ENCODE assay signal across 9 cellular contexts in the genomic region with DNA sequence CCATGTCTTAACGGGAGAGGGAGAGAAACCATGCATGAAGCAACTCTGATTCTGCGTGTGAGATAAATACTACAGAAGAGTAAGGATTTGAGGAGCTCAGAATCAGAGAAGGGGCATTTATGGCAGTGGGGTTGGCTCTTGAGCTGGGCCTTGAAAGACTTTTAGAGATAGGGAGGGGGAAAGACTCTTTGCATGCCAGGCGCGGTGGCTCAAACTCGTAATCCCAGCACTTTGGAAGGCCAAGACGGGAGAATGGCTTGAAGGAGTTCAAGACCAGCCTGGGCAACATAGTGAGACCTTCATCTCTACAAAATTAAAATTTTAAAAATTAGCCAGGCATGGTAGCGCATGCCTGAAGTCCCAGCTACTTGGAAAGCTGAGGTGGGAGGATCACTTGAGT. TPM values are rescaled to one million over a fixed set of nuclear protein-coding genes. Genes with fewer than 3 reads are reported as not detected.
DNase-seq lines count a peak whose midpoint lies in the region; ATAC-seq and TF ChIP-seq lines count a peak whose summit lies in the region.
"Had no signal": no experiment of that assay in that cellular context is flagged by ENCODE, and none has a peak within 500 bp of the region (broad histone marks: within the 10 kb centered on the region; RNA-seq: fewer than 3 reads in every experiment).

No MANE protein-coding gene starts in this region.

- POLR2A ChIA-PET in CD8-positive, alpha-beta T cell (lab: Charles Lee): interaction anchor here (1.6 to 4.8 kb wide), 3 partner anchors 10 to 47 kb away, joined by 3 to 35 read pairs (median 8); no protein-coding TSS in a partner anchor
- POLR2A ChIA-PET in OCI-LY7 (lab: Charles Lee): interaction anchor here (1.2 to 4.3 kb wide), 8 partner anchors 11 to 56 kb away, joined by 3 to 27 read pairs (median 6); partner anchors contain the start of gene RNU5D-1

- peak overlapping the region; percentile 94 for H3K4me3 Mint-ChIP-seq in CD8-positive, alpha-beta T cell

- no peak for DNase-seq in CD8-positive, alpha-beta T cell
- no peak for DNase-seq in OCI-LY7 (ENCODE audit: low spot score)
- no peak for DNase-seq in fibroblast of mammary gland (ENCODE audit: low read depth)
- DNase-seq in psoas muscle: no peak
- no peak for DNase-seq in left colon
- no peak for DNase-seq in G401 (ENCODE audit: low spot score)
- no peak for DNase-seq in T-helper 9 cell

- no peaks in the 10 kb centered on the region for H3K27me3 Mint-ChIP-seq in CD8-positive, alpha-beta T cell (ENCODE audit: low read depth)

- peaks cover 25% of the 10 kb centered on the region for H3K4me1 Mint-ChIP-seq in CD8-positive, alpha-beta T cell (ENCODE audit: low read depth)

- TF ChIP-seq CTCF in CD8-positive, alpha-beta T cell (IDR thresholded peaks at IDR 0.05): no peak
- no peak for TF ChIP-seq CTCF in OCI-LY7 (conservative IDR thresholded peaks at IDR 0.05; ENCODE audit: low read length)
- no peak for TF ChIP-seq CTCF in fibroblast of mammary gland (conservative IDR thresholded peaks at IDR 0.05; ENCODE audit: control insufficient read depth, insufficient read depth, low read depth, low read length)
- no peak for TF ChIP-seq CTCF in psoas muscle (IDR thresholded peaks at IDR 0.05)

- no peak overlapping the region for H3K27ac ChIP-seq in CD8-positive, alpha-beta T cell (ENCODE audit: low read depth, low read length)
- H3K27ac ChIP-seq in OCI-LY7 (ENCODE audit: low read depth, low read length, poor library complexity, severe bottlenecking) (peak overlapping the region; percentile 11), psoas muscle (peak overlapping the region; percentile 98)

- H3K27me3 ChIP-seq in CD8-positive, alpha-beta T cell (ENCODE audit: insufficient read depth, low read length): no peaks in the 10 kb centered on the region
- H3K27me3 ChIP-seq in psoas muscle (ENCODE audit: insufficient read depth in 3 of 3, low read length in 2 of 3): no peaks in the 10 kb centered on the region

- no peaks in the 10 kb centered on the region for H3K9me2 ChIP-seq in OCI-LY7 (ENCODE audit: insufficient read depth, low read length)

- H3K27ac Mint-ChIP-seq in CD8-positive, alpha-beta T cell: peak overlapping the region; percentile 91

- no TSS peak for BruUV-seq in OCI-LY7 (replicated peaks; lab: Mats Ljungman, UMichigan)

- H3K4me1 ChIP-seq in CD8-positive, alpha-beta T cell (ENCODE audit: insufficient read depth, low read length): peaks cover 12% of the 10 kb centered on the region
- H3K4me1 ChIP-seq in OCI-LY7 (ENCODE audit: insufficient read depth, low read length, poor library complexity, severe bottlenecking): peaks cover 54% of the 10 kb centered on the region
- peaks cover 27% of the 10 kb centered on the region for H3K4me1 ChIP-seq in psoas muscle

- no peaks in the 10 kb centered on the region for H3K36me3 ChIP-seq in CD8-positive, alpha-beta T cell (ENCODE audit: insufficient read depth, low read length)
- H3K36me3 ChIP-seq in OCI-LY7 (ENCODE audit: insufficient read depth, low read length): no peaks in the 10 kb centered on the region
- no peaks in the 10 kb centered on the region for H3K36me3 ChIP-seq in psoas muscle (ENCODE audit: insufficient read depth in 1 of 2, low read depth in 1 of 2)

- WGBS in psoas muscle, 3 donors: 87 to 93% (median 90%) methylated on average over 7 of the region's 7 CpGs

- peak overlapping the region; percentile 77 for H3K4me2 ChIP-seq in OCI-LY7 (ENCODE audit: low read length)

- peak overlapping the region; percentile 69; the same call in 1 of the 2 replicates for H2AFZ ChIP-seq in OCI-LY7 (ENCODE audit: low read length)

- intact Hi-C loops in CD8-positive, alpha-beta T cell (cut with DNase I, micrococcal nuclease): loop anchor here in 1 of 2 experiments (2.0 to 10.0 kb wide), 3 partner anchors 56 to 1012 kb away; partner anchors contain the start of genes ATP6V0B, B4GALT2, DPH2 and GPBP1L1
- intact Hi-C loops in OCI-LY7 (cut with micrococcal nuclease; ENCODE audit: unreplicated experiment): loop anchor here (2.0 kb wide), 1 partner anchor 20 kb away; no protein-coding TSS in a partner anchor
- intact Hi-C loops in psoas muscle (cut with DNase I): no loop called here
- intact Hi-C loops in left colon (cut with DNase I, micrococcal nuclease): no loop called here

- no peaks in the 10 kb centered on the region for H3K79me2 ChIP-seq in OCI-LY7 (ENCODE audit: insufficient read depth, low read depth, low read length)

- H3K4me3 ChIP-seq in CD8-positive, alpha-beta T cell (ENCODE audit: low read depth, low read length): no peak overlapping the region
- peak overlapping the region; percentile 73 for H3K4me3 ChIP-seq in OCI-LY7 (ENCODE audit: low read depth, low read length, poor library complexity, severe bottlenecking)
- peak overlapping the region; percentile 77 for H3K4me3 ChIP-seq in fibroblast of mammary gland (ENCODE audit: control insufficient read depth, low read depth, low read length)
- peak overlapping the region; percentile 80 for H3K4me3 ChIP-seq in psoas muscle

- no peaks in the 10 kb centered on the region for H3K9me3 ChIP-seq in CD8-positive, alpha-beta T cell (ENCODE audit: low read length)
- H3K9me3 ChIP-seq in OCI-LY7 (ENCODE audit: low read length) (no peaks in the 10 kb centered on the region), psoas muscle (no peaks in the 10 kb centered on the region)

- in situ Hi-C loops in G401 (cut with HindIII; ENCODE audit: low sequenced_read_pairs): no loop called here

- H3K36me3 Mint-ChIP-seq in CD8-positive, alpha-beta T cell: peaks cover 8% of the 10 kb centered on the region

- H3K9me3 Mint-ChIP-seq in CD8-positive, alpha-beta T cell: no peaks in the 10 kb centered on the region

- no peaks in the 10 kb centered on the region for H4K20me1 ChIP-seq in OCI-LY7 (ENCODE audit: insufficient read depth, low read length)

- CTCF ChIA-PET in CD8-positive, alpha-beta T cell (lab: Charles Lee): interaction anchor here (1.1 to 6.9 kb wide), 3 partner anchors 12 to 24 kb away, joined by 3 to 43 read pairs (median 5); no protein-coding TSS in a partner anchor
- CTCF ChIA-PET in OCI-LY7 (lab: Charles Lee; ENCODE audit: unreplicated experiment): interaction anchor here (1.9 kb wide), 1 partner anchor 22 kb away, joined by 6 read pairs; no protein-coding TSS in a partner anchor

- no peak for ATAC-seq in CD8-positive, alpha-beta T cell
- ATAC-seq in psoas muscle (no peak), left colon (no peak), HG02840 (IDR thresholded peaks at IDR 0.05; ENCODE audit: low FRiP score, unreplicated experiment) (no peak)

RNA-seq across cellular contexts. Expression of gene ARMH1, which starts 0.7 kb away (rescaled TPM):
- 100 to 1,000 TPM; 117 to 128 TPM for total RNA-seq in CD8-positive, alpha-beta T cell
- 5.3 and 7.8 TPM in 2 replicates for total RNA-seq in OCI-LY7 (2014; rRNA removed; shearing (Covaris generic))
- total RNA-seq in OCI-LY7 (2022) (7.9 and 8.9 TPM in 2 replicates), psoas muscle (under 1 TPM in 3 of 4 donors, not detected in 1; 0.59 to 0.82 (median 0.64) TPM), left colon (1 to 10 TPM; 1.1 to 2.3 TPM)
- polyA plus RNA-seq in psoas muscle: under 1 TPM; 0.08 to 0.74 (median 0.26) TPM
- total RNA-seq in G401 (2014; rRNA removed; shearing (Covaris generic)): 2.2 TPM in 1 of 2 replicates, not detected in the other

RNA-seq across cellular contexts. Expression of gene TMEM53, which starts 0.9 kb away (rescaled TPM):
- total RNA-seq in CD8-positive, alpha-beta T cell: 1 to 10 TPM in 1 of 2 experiments, not detected in 1; 1.2 TPM
- 5.5 and 6.6 TPM in 2 replicates for total RNA-seq in OCI-LY7 (2014; rRNA removed; shearing (Covaris generic))
- total RNA-seq in OCI-LY7 (2022) (8.1 and 8.9 TPM in 2 replicates), psoas muscle (1 to 10 TPM; 3.9 to 7.7 (median 6.3) TPM), left colon (10 to 100 TPM; 31.3 to 35.7 TPM)
- 1 to 10 TPM; 2.4 to 6.2 (median 4.2) TPM for polyA plus RNA-seq in psoas muscle
- 17.7 and 23.1 TPM in 2 replicates for total RNA-seq in G401 (2014; rRNA removed; shearing (Covaris generic))

RNA-seq across cellular contexts. Expression of gene RNU5D-1, which starts 55.8 kb away (rescaled TPM):
- not detected for total RNA-seq in CD8-positive, alpha-beta T cell
- total RNA-seq in OCI-LY7 (2014; rRNA removed; shearing (Covaris generic)): not detected in 2 replicates
- not detected in 2 replicates for total RNA-seq in OCI-LY7 (2022)
- not detected for total RNA-seq in psoas muscle
- polyA plus RNA-seq in psoas muscle: not detected
- not detected for total RNA-seq in left colon
- not detected in 2 replicates for total RNA-seq in G401 (2014; rRNA removed; shearing (Covaris generic))
- polyA plus RNA-seq: esophagus had no signal

Comparison
In these comparisons a context has a peak if more than half of its experiments do, and no peak if none do; other contexts are left out.
1. RNA of gene ARMH1, which starts 0.7 kb away (total RNA-seq): 117 to 128 TPM in CD8-positive, alpha-beta T cell; 5.3 to 8.9 TPM in OCI-LY7, 1.1 to 2.3 TPM in left colon, 0.59 to 0.82 TPM in psoas muscle and 2.2 TPM in G401; every median in the first group is over 10 times any median in the second.